22 cellular contexts compared by ENCODE assay signal in genomic region chr2:65116645-65117044, GRCh38. TPM values are rescaled to one million over a fixed set of nuclear protein-coding genes. Genes with fewer than 3 reads are reported as not detected.
DNase-seq lines count a peak whose midpoint lies in the region; ATAC-seq, FAIRE-seq and TF ChIP-seq lines count a peak whose summit lies in the region.
"Had no signal": no experiment of that assay in that cellular context is flagged by ENCODE, and none has a peak within 500 bp of the region (broad histone marks: within the 10 kb centered on the region; RNA-seq: fewer than 3 reads in every experiment).

No MANE protein-coding gene starts in this region.

- no peaks in the 10 kb centered on the region for H3K9me1 ChIP-seq in K562 (ENCODE audit: control insufficient read depth, insufficient read depth, low read length)

- H4K20me1 ChIP-seq in Loucy (ENCODE audit: insufficient read depth, low read length, poor library complexity, severe bottlenecking) (peaks cover 78% of the 10 kb centered on the region), K562 (replicated peaks; ENCODE audit: control insufficient read depth, insufficient read depth, low read length) (peaks cover 20% of the 10 kb centered on the region), osteoblast (ENCODE audit: insufficient read depth, low read length) (peaks cover 92% of the 10 kb centered on the region)

- H3K4me2 ChIP-seq in Loucy (ENCODE audit: low read depth, low read length, poor library complexity, severe bottlenecking) (no peak overlapping the region), K562 (ENCODE audit: insufficient read depth, low read length) (no peak overlapping the region), osteoblast (ENCODE audit: insufficient read depth, low read length) (no peak overlapping the region)
- H3K4me2 ChIP-seq: BLaER1 had no signal

- no peak overlapping the region for H3K27ac ChIP-seq in K562 (ENCODE audit: extremely low read depth, low read depth, low read length)
- H3K27ac ChIP-seq in osteoblast (ENCODE audit: low read depth, low read length): no peak overlapping the region
- H3K27ac ChIP-seq in tibial artery: no peak overlapping the region
- H3K27ac ChIP-seq: BLaER1 had no signal

- H3K9me3 ChIP-seq in Loucy (ENCODE audit: insufficient read depth, low read depth, low read length): no peaks in the 10 kb centered on the region
- no peaks in the 10 kb centered on the region for H3K9me3 ChIP-seq in K562 (replicated peaks; ENCODE audit: control insufficient read depth, insufficient read depth, low read depth, low read length)
- H3K9me3 ChIP-seq in osteoblast (ENCODE audit: low read depth, low read length): no peaks in the 10 kb centered on the region
- H3K9me3 ChIP-seq in tibial artery: no peaks in the 10 kb centered on the region
- H3K9me3 ChIP-seq: BLaER1 had no signal

- H3K9me3 Mint-ChIP-seq in activated T-cell treated with anti-CD3 and anti-CD28 coated beads, Interleukin-2, amount 50 U/mL, for 72 hours: no peaks in the 10 kb centered on the region
- no peaks in the 10 kb centered on the region for H3K9me3 Mint-ChIP-seq in activated T-cell treated with anti-CD3 and anti-CD28 coated beads, Interleukin-2, amount 50 U/mL, for 4 hours
- H3K9me3 Mint-ChIP-seq: HFFc6 had no signal

- intact Hi-C loops in K562 (cut with micrococcal nuclease) (no loop called here), tibial artery (cut with DNase I; ENCODE audit: low total_unique reads) (no loop called here)

- H3K79me2 ChIP-seq in Loucy (ENCODE audit: insufficient read depth, low read length) (peaks cover 100% of the 10 kb centered on the region), K562 (ENCODE audit: control insufficient read depth, insufficient read depth, low read length) (peaks cover 98% of the 10 kb centered on the region), osteoblast (ENCODE audit: insufficient read depth, low read length) (peaks cover 99% of the 10 kb centered on the region)

- H3K36me3 Mint-ChIP-seq in activated T-cell treated with anti-CD3 and anti-CD28 coated beads, Interleukin-2, amount 50 U/mL, for 72 hours (ENCODE audit: insufficient read depth in 2 of 2): peaks cover 0 to 7% of the 10 kb centered on the region in 2 donors
- peaks cover 3% of the 10 kb centered on the region for H3K36me3 Mint-ChIP-seq in activated T-cell treated with anti-CD3 and anti-CD28 coated beads, Interleukin-2, amount 50 U/mL, for 4 hours (ENCODE audit: insufficient read depth)

- H3K9me2 ChIP-seq in Loucy (replicated peaks; ENCODE audit: low read depth, low read length): no peaks in the 10 kb centered on the region

- CTCF ChIA-PET in K562 (lab: Yijun Ruan, JAX; ENCODE audit: low intra/inter-chr PET ratio): no interaction called here

- peaks cover 56% of the 10 kb centered on the region for H3K4me1 Mint-ChIP-seq in activated T-cell treated with anti-CD3 and anti-CD28 coated beads, Interleukin-2, amount 50 U/mL, for 72 hours (ENCODE audit: low read depth)
- H3K4me1 Mint-ChIP-seq in activated T-cell treated with anti-CD3 and anti-CD28 coated beads, Interleukin-2, amount 50 U/mL, for 4 hours (ENCODE audit: low read depth): peaks cover 65% of the 10 kb centered on the region

- H2AFZ ChIP-seq in Loucy (ENCODE audit: low read length): no peak overlapping the region
- no peak overlapping the region for H2AFZ ChIP-seq in K562 (ENCODE audit: low read depth, low read length)
- H2AFZ ChIP-seq in osteoblast (ENCODE audit: low read length): no peak overlapping the region

- DNase-seq in activated T-cell treated with anti-CD3 and anti-CD28 coated beads, Interleukin-2, amount 50 U/mL, for 72 hours: no peak
- DNase-seq in activated T-cell treated with anti-CD3 and anti-CD28 coated beads, Interleukin-2, amount 50 U/mL, for 4 hours: no peak
- DNase-seq in K562 (ENCODE audit: extremely low read depth in 1 of 4, low spot score in 3 of 4) (no peak), osteoblast (ENCODE audit: insufficient read length, low spot score, missing footprints) (peak; percentile 23), tibial artery (no peak), NCI-H1417 (lab: John Stamatoyannopoulos, UW) (no peak), occipital lobe (lab: John Stamatoyannopoulos, UW) (no peak)
- DNase-seq: DND-41, GF-D8, HFFc6, Karpas-422, MM.1S, NCI-H187 treated with DMSO at 0.1 percent for 48 hours, NCI-H446, NCI-H69, OCI-M1, RPMI8226, SIG-M5 had no signal

- ATAC-seq in activated T-cell treated with anti-CD3 and anti-CD28 coated beads, Interleukin-2, amount 50 U/mL, for 72 hours (replicated peaks in 1 of 2): no peak
- ATAC-seq in activated T-cell treated with anti-CD3 and anti-CD28 coated beads, Interleukin-2, amount 50 U/mL, for 4 hours: no peak
- ATAC-seq in K562: peak; percentile 55; the same call in 2 of the 3 replicates

- no peaks in the 10 kb centered on the region for H3F3A ChIP-seq in Loucy (ENCODE audit: low read depth)

- TF ChIP-seq CTCF in Loucy (conservative IDR thresholded peaks at IDR 0.05; ENCODE audit: low read length) (peak; percentile 38), K562 (IDR thresholded peaks at IDR 0.05 in 2 of 3, conservative IDR thresholded peaks at IDR 0.05 in 1 of 3; ENCODE audit: insufficient read depth in 2 of 3, low read depth in 1 of 3, low read length in 3 of 3) (no peak), osteoblast (IDR thresholded peaks at IDR 0.05; ENCODE audit: extremely low read depth, low read depth, low read length) (no peak), tibial artery (IDR thresholded peaks at IDR 0.05) (no peak)

- H3K27me3 ChIP-seq in Loucy (ENCODE audit: insufficient read depth, low read length, poor library complexity, severe bottlenecking) (no peaks in the 10 kb centered on the region), K562 (ENCODE audit: control insufficient read depth in 2 of 2, insufficient read depth in 2 of 2, low read length in 2 of 2) (no peaks in the 10 kb centered on the region), osteoblast (ENCODE audit: insufficient read depth, low read length) (no peaks in the 10 kb centered on the region), tibial artery (no peaks in the 10 kb centered on the region)
- H3K27me3 ChIP-seq: BLaER1 had no signal

- H3K36me3 ChIP-seq in Loucy (ENCODE audit: insufficient read depth, low read length) (peaks cover 2% of the 10 kb centered on the region; the same call in 1 of the 2 replicates), K562 (ENCODE audit: control insufficient read depth, insufficient read depth, low read length) (peaks cover 10% of the 10 kb centered on the region; the same call in 2 of the 3 replicates), osteoblast (ENCODE audit: insufficient read depth, low read length) (peaks cover 3% of the 10 kb centered on the region), tibial artery (no peaks in the 10 kb centered on the region)

- H3K4me3 Mint-ChIP-seq in activated T-cell treated with anti-CD3 and anti-CD28 coated beads, Interleukin-2, amount 50 U/mL, for 72 hours: no peak overlapping the region
- H3K4me3 Mint-ChIP-seq in activated T-cell treated with anti-CD3 and anti-CD28 coated beads, Interleukin-2, amount 50 U/mL, for 4 hours: no peak overlapping the region
- H3K4me3 Mint-ChIP-seq: HFFc6 had no signal

- TF ChIP-seq EP300 in K562 (IDR thresholded peaks at IDR 0.05; ENCODE audit: low read length): no peak

- in situ Hi-C loops in K562 (cut with MboI): no loop called here

- no peaks in the 10 kb centered on the region for H3K27me3 Mint-ChIP-seq in activated T-cell treated with anti-CD3 and anti-CD28 coated beads, Interleukin-2, amount 50 U/mL, for 72 hours (ENCODE audit: low read depth)
- H3K27me3 Mint-ChIP-seq in activated T-cell treated with anti-CD3 and anti-CD28 coated beads, Interleukin-2, amount 50 U/mL, for 4 hours (ENCODE audit: low read depth): no peaks in the 10 kb centered on the region

- H3K4me1 ChIP-seq in Loucy (ENCODE audit: insufficient read depth, low read length, poor library complexity, severe bottlenecking) (peaks cover 10% of the 10 kb centered on the region), K562 (replicated peaks in 1 of 2; ENCODE audit: control insufficient read depth in 2 of 2, insufficient read depth in 2 of 2, low read length in 2 of 2) (peaks cover 0 to 2% of the 10 kb centered on the region in 2 experiments; a peak in 1 of 5 replicates), osteoblast (ENCODE audit: insufficient read depth, low read length) (no peaks in the 10 kb centered on the region), tibial artery (peaks cover 0 to 88% (median 50%) of the 10 kb centered on the region in 4 donors)
- H3K4me1 ChIP-seq: BLaER1 had no signal

- POLR2A ChIA-PET in K562 (lab: Yijun Ruan, JAX): interaction anchor here (1.9 kb wide), 1 partner anchor 13 kb away, joined by 12 read pairs; the partner anchor contains the start of gene RAB1A

- no peak overlapping the region for H3K9ac ChIP-seq in Loucy (ENCODE audit: low read depth, low read length, poor library complexity, severe bottlenecking)
- H3K9ac ChIP-seq in K562 (ENCODE audit: insufficient read depth in 1 of 2, low read depth in 2 of 2, low read length in 2 of 2): no peak overlapping the region
- H3K9ac ChIP-seq: BLaER1 had no signal

- BruUV-seq in K562 (replicated peaks; lab: Mats Ljungman, UMichigan): no TSS peak

- FAIRE-seq in K562 (lab: Jason Lieb, UNC): no peak
- FAIRE-seq: GM12892, H54 had no signal

- H3K27ac Mint-ChIP-seq in activated T-cell treated with anti-CD3 and anti-CD28 coated beads, Interleukin-2, amount 50 U/mL, for 72 hours: peak overlapping the region; percentile 33
- H3K27ac Mint-ChIP-seq: HFFc6 had no signal

- TF ChIP-seq POLR2A in K562 (conservative IDR thresholded peaks at IDR 0.05): no peak

- TF ChIP-seq RAD21 in K562 (CRISPR knock-in tag; conservative IDR thresholded peaks at IDR 0.05 in 1 of 2, IDR thresholded peaks at IDR 0.05 in 1 of 2): no peak

- H3K4me3 ChIP-seq in Loucy (ENCODE audit: low read length, poor library complexity, severe bottlenecking) (no peak overlapping the region), K562 (no peak overlapping the region), osteoblast (ENCODE audit: insufficient read depth, low read length) (no peak overlapping the region), tibial artery (no peak overlapping the region)
- H3K4me3 ChIP-seq: BLaER1 had no signal

RNA-seq across cellular contexts. Expression of gene RAB1A, which starts 13.3 kb away (rescaled TPM):
- total RNA-seq in activated T-cell treated with anti-CD3 and anti-CD28 coated beads, Interleukin-2, amount 50 U/mL, for 72 hours: 10 to 100 TPM; 85.3 to 90.8 TPM
- total RNA-seq in activated T-cell treated with anti-CD3 and anti-CD28 coated beads, Interleukin-2, amount 50 U/mL, for 4 hours: 10 to 100 TPM; 73.6 to 78.5 (median 73.6) TPM
- 20.3 and 50.3 TPM in 2 replicates for total RNA-seq in K562 (2011; cell fraction: chromatin; rRNA removed; ENCODE audit: low replicate concordance)
- 13.5 and 14.3 TPM in 2 replicates for total RNA-seq in K562 (2011; cell fraction: nucleolus; rRNA removed)
- 36.1 and 60.5 TPM in 2 replicates for total RNA-seq in K562 (2011; cell fraction: nucleoplasm; rRNA removed)
- total RNA-seq in K562 (2014; rRNA removed) (62.2 and 83.5 TPM in 2 replicates), K562 (2014; rRNA removed; fragmentation: Illumina TruSeq; extraction: Trizol) (67.7 and 81.4 TPM in 2 replicates), K562 (2015; rRNA removed; fragmentation: Illumina TruSeq; extraction: Trizol) (64.4 and 66.7 TPM in 2 replicates), K562 (2021) (93.9 and 99.4 TPM in 2 replicates), osteoblast (72.7 and 78.1 TPM in 2 replicates), occipital lobe (91.7 TPM)
- polyA plus RNA-seq in K562 (2011; rRNA removed) (144 and 163 TPM in 2 replicates), K562 (2014; fragmentation: Illumina TruSeq; extraction: Trizol) (81.5 and 89.1 TPM in 2 replicates), K562 (2014; fragmentation: Nextera tagmentation; extraction: Ambion mirVana) (10 to 100 TPM; 43.8 to 47.8 TPM), K562 (2014; rRNA removed) (125 and 136 TPM in 2 replicates)
- 33.7 and 80.3 TPM in 2 replicates for polyA plus RNA-seq in K562 (2011; cell fraction: cytosol; rRNA removed)
- 23.6 and 40.8 TPM in 2 replicates for polyA plus RNA-seq in K562 (2011; cell fraction: nucleus; rRNA removed)
- polyA plus RNA-seq in K562 (2012): 116 and 153 TPM in 2 replicates
- polyA minus RNA-seq in K562 (2011; rRNA and poly(A)+ RNA removed): 93.6 and 96.1 TPM in 2 replicates
- polyA minus RNA-seq in K562 (2011; cell fraction: cytosol; rRNA and poly(A)+ RNA removed): 31.6 and 38.0 TPM in 2 replicates
- 13.1 and 22.5 TPM in 2 replicates for polyA minus RNA-seq in K562 (2011; cell fraction: nucleus; rRNA and poly(A)+ RNA removed)
